In the genomic region with DNA sequence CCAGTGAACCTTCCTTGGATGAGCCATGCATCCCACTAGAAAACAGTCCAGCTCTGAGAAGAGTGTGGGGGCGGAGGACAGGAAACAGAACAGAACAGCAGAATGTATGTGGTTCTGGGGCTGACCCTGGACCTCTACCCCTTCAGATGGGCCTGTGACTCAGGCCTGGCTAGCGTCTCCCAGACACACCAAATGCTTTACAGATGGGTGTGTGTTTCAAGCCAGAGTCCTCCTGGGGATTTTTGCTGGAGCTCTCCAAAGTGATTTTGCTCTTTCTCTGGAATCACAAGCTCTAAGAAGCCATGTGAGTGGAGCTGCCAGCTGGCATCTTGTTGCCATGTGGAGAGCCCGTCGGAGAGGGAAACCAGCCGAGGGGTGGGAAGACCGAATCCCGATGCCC, we compare ENCODE assay signal across 13 cellular contexts. TPM values are rescaled to one million over a fixed set of nuclear protein-coding genes. Genes with fewer than 3 reads are reported as not detected.
DNase-seq lines count a peak whose midpoint lies in the region; ATAC-seq lines count a peak whose summit lies in the region.
"Had no signal": no experiment of that assay in that cellular context is flagged by ENCODE, and none has a peak within 500 bp of the region (broad histone marks: within the 10 kb centered on the region; RNA-seq: fewer than 3 reads in every experiment).

No MANE protein-coding gene starts in this region.

- H3K4me1 Mint-ChIP-seq in activated CD4-positive, alpha-beta memory T cell treated with anti-CD3 and anti-CD28 coated beads, Interleukin-2, amount 10 ng/mL, durations not matched to agents 7 days and 5 days: peaks cover 8% of the 10 kb centered on the region
- peaks cover 11% of the 10 kb centered on the region for H3K4me1 Mint-ChIP-seq in activated CD8-positive, alpha-beta T cell treated with anti-CD3 and anti-CD28 coated beads, Interleukin-2, amount 10 ng/mL, durations not matched to agents 7 days and 5 days (ENCODE audit: low read depth)

- no peaks in the 10 kb centered on the region for H3K36me3 Mint-ChIP-seq in activated CD4-positive, alpha-beta memory T cell treated with anti-CD3 and anti-CD28 coated beads, Interleukin-2, amount 10 ng/mL, durations not matched to agents 7 days and 5 days (ENCODE audit: low read depth)
- no peaks in the 10 kb centered on the region for H3K36me3 Mint-ChIP-seq in activated CD8-positive, alpha-beta T cell treated with anti-CD3 and anti-CD28 coated beads, Interleukin-2, amount 10 ng/mL, durations not matched to agents 7 days and 5 days (ENCODE audit: low read depth)

- CTCF ChIA-PET in activated CD4-positive, alpha-beta memory T cell treated with anti-CD3 and anti-CD28 coated beads, Interleukin-2, amount 10 ng/mL, durations not matched to agents 7 days and 5 days (lab: Charles Lee): interaction anchor here (0.8 to 0.9 kb wide), 2 partner anchors 10 to 153 kb away, joined by 3 to 4 read pairs; no protein-coding TSS in a partner anchor
- CTCF ChIA-PET in activated CD8-positive, alpha-beta T cell treated with anti-CD3 and anti-CD28 coated beads, Interleukin-2, amount 10 ng/mL, durations not matched to agents 7 days and 5 days (lab: Charles Lee): interaction anchor here (1.4 to 1.9 kb wide), 3 partner anchors 10 to 233 kb away, joined by 7 read pairs; no protein-coding TSS in a partner anchor

- peaks cover 6% of the 10 kb centered on the region for H3K27me3 Mint-ChIP-seq in activated CD4-positive, alpha-beta memory T cell treated with anti-CD3 and anti-CD28 coated beads, Interleukin-2, amount 10 ng/mL, durations not matched to agents 7 days and 5 days
- H3K27me3 Mint-ChIP-seq in activated CD8-positive, alpha-beta T cell treated with anti-CD3 and anti-CD28 coated beads, Interleukin-2, amount 10 ng/mL, durations not matched to agents 7 days and 5 days (ENCODE audit: low read depth): peaks cover 13% of the 10 kb centered on the region
- H3K27me3 Mint-ChIP-seq: activated naive CD8-positive, alpha-beta T cell treated with anti-CD3 and anti-CD28 coated beads, Interleukin-2, amount 50 U/mL, for 24 hours had no signal

- peak; percentile 71 for DNase-seq in AG08396 (ENCODE audit: low spot score)
- peak; percentile 46 for DNase-seq in NCI-H2171 treated with DMSO at 0.1 percent for 48 hours (lab: John Stamatoyannopoulos, UW)
- peak; percentile 92 for DNase-seq in fibroblast of gingiva (ENCODE audit: low read depth)
- peak; percentile 77 for DNase-seq in myocyte (ENCODE audit: low read depth)
- DNase-seq in activated CD4-positive, alpha-beta memory T cell treated with anti-CD3 and anti-CD28 coated beads, Interleukin-2, amount 10 ng/mL, durations not matched to agents 7 days and 5 days: no peak
- DNase-seq in T-helper 9 cell: no peak
- no peak for DNase-seq in AML-193 (lab: John Stamatoyannopoulos, UW)
- no peak for DNase-seq in activated CD8-positive, alpha-beta T cell treated with anti-CD3 and anti-CD28 coated beads, Interleukin-2, amount 10 ng/mL, durations not matched to agents 7 days and 5 days
- DNase-seq: activated CD4-positive, alpha-beta T cell treated with anti-CD3 and anti-CD28 coated beads for 4 hours; activated naive CD8-positive, alpha-beta T cell treated with anti-CD3 and anti-CD28 coated beads, Interleukin-2, amount 50 U/mL, for 24 hours; NCI-H1694; retina had no signal

- H3K4me3 Mint-ChIP-seq in activated CD4-positive, alpha-beta memory T cell treated with anti-CD3 and anti-CD28 coated beads, Interleukin-2, amount 10 ng/mL, durations not matched to agents 7 days and 5 days: no peak overlapping the region
- no peak overlapping the region for H3K4me3 Mint-ChIP-seq in activated CD8-positive, alpha-beta T cell treated with anti-CD3 and anti-CD28 coated beads, Interleukin-2, amount 10 ng/mL, durations not matched to agents 7 days and 5 days
- H3K4me3 Mint-ChIP-seq: activated naive CD8-positive, alpha-beta T cell treated with anti-CD3 and anti-CD28 coated beads, Interleukin-2, amount 50 U/mL, for 24 hours had no signal

- no peaks in the 10 kb centered on the region for H3K9me3 Mint-ChIP-seq in activated CD4-positive, alpha-beta memory T cell treated with anti-CD3 and anti-CD28 coated beads, Interleukin-2, amount 10 ng/mL, durations not matched to agents 7 days and 5 days
- no peaks in the 10 kb centered on the region for H3K9me3 Mint-ChIP-seq in activated CD8-positive, alpha-beta T cell treated with anti-CD3 and anti-CD28 coated beads, Interleukin-2, amount 10 ng/mL, durations not matched to agents 7 days and 5 days (ENCODE audit: insufficient read depth)
- H3K9me3 Mint-ChIP-seq: activated naive CD8-positive, alpha-beta T cell treated with anti-CD3 and anti-CD28 coated beads, Interleukin-2, amount 50 U/mL, for 24 hours had no signal

- H3K27ac Mint-ChIP-seq in activated CD4-positive, alpha-beta memory T cell treated with anti-CD3 and anti-CD28 coated beads, Interleukin-2, amount 10 ng/mL, durations not matched to agents 7 days and 5 days: no peak overlapping the region
- no peak overlapping the region for H3K27ac Mint-ChIP-seq in activated CD8-positive, alpha-beta T cell treated with anti-CD3 and anti-CD28 coated beads, Interleukin-2, amount 10 ng/mL, durations not matched to agents 7 days and 5 days

- POLR2A ChIA-PET in activated CD4-positive, alpha-beta memory T cell treated with anti-CD3 and anti-CD28 coated beads, Interleukin-2, amount 10 ng/mL, durations not matched to agents 7 days and 5 days (lab: Charles Lee): no interaction called here
- POLR2A ChIA-PET in activated CD8-positive, alpha-beta T cell treated with anti-CD3 and anti-CD28 coated beads, Interleukin-2, amount 10 ng/mL, durations not matched to agents 7 days and 5 days (lab: Charles Lee): interaction anchor here (0.6 to 0.7 kb wide), 2 partner anchors 29 to 31 kb away, joined by 3 read pairs; a partner anchor contains a TSS

- no peak for ATAC-seq in activated CD8-positive, alpha-beta T cell treated with anti-CD3 and anti-CD28 coated beads, Interleukin-2, amount 10 ng/mL, durations not matched to agents 7 days and 5 days
- ATAC-seq: activated naive CD8-positive, alpha-beta T cell treated with anti-CD3 and anti-CD28 coated beads, Interleukin-2, amount 50 U/mL, for 24 hours had no signal

RNA-seq across cellular contexts. Expression of a gene that starts 13.2 kb away (rescaled TPM):
- 0.13 and 0.16 TPM in 2 replicates for total RNA-seq in myocyte
- polyA plus RNA-seq in myocyte (2012): 0.24 TPM
- total RNA-seq in activated CD4-positive, alpha-beta memory T cell treated with anti-CD3 and anti-CD28 coated beads, Interleukin-2, amount 10 ng/mL, durations not matched to agents 7 days and 5 days: under 1 TPM; 0.25 to 0.68 TPM
- not detected for total RNA-seq in activated CD8-positive, alpha-beta T cell treated with anti-CD3 and anti-CD28 coated beads, Interleukin-2, amount 10 ng/mL, durations not matched to agents 7 days and 5 days

RNA-seq across cellular contexts. Expression of a gene that starts 20.9 kb away (rescaled TPM):
- 1.8 and 2.8 TPM in 2 replicates for total RNA-seq in myocyte
- 3.5 TPM for polyA plus RNA-seq in myocyte (2012)
- total RNA-seq in activated CD4-positive, alpha-beta memory T cell treated with anti-CD3 and anti-CD28 coated beads, Interleukin-2, amount 10 ng/mL, durations not matched to agents 7 days and 5 days: under 1 TPM in 1 of 2 experiments, not detected in 1; 0.15 TPM
- total RNA-seq in activated CD8-positive, alpha-beta T cell treated with anti-CD3 and anti-CD28 coated beads, Interleukin-2, amount 10 ng/mL, durations not matched to agents 7 days and 5 days: not detected
- total RNA-seq: H1 had no signal

RNA-seq across cellular contexts. Expression of a gene that starts 28.5 kb away (rescaled TPM):
- total RNA-seq in myocyte: 111 and 133 TPM in 2 replicates
- polyA plus RNA-seq in myocyte (2012): 111 TPM
- total RNA-seq in activated CD4-positive, alpha-beta memory T cell treated with anti-CD3 and anti-CD28 coated beads, Interleukin-2, amount 10 ng/mL, durations not matched to agents 7 days and 5 days: 10 to 100 TPM; 95.6 to 99.9 TPM
- total RNA-seq in activated CD8-positive, alpha-beta T cell treated with anti-CD3 and anti-CD28 coated beads, Interleukin-2, amount 10 ng/mL, durations not matched to agents 7 days and 5 days: 100 to 1,000 TPM; 114 to 121 TPM

RNA-seq across cellular contexts. Expression of a gene that starts 28.6 kb away (rescaled TPM):
- 20.8 and 24.1 TPM in 2 replicates for total RNA-seq in myocyte
- 24.0 TPM for polyA plus RNA-seq in myocyte (2012)
- 10 to 100 TPM; 18.1 to 18.2 TPM for total RNA-seq in activated CD4-positive, alpha-beta memory T cell treated with anti-CD3 and anti-CD28 coated beads, Interleukin-2, amount 10 ng/mL, durations not matched to agents 7 days and 5 days
- 10 to 100 TPM; 17.7 to 20.7 TPM for total RNA-seq in activated CD8-positive, alpha-beta T cell treated with anti-CD3 and anti-CD28 coated beads, Interleukin-2, amount 10 ng/mL, durations not matched to agents 7 days and 5 days

RNA-seq across cellular contexts. Expression of a gene that starts 35.0 kb away (rescaled TPM):
- total RNA-seq in myocyte: 88.2 and 91.7 TPM in 2 replicates
- 125 TPM for polyA plus RNA-seq in myocyte (2012)
- 10 to 100 TPM; 87.8 to 91.7 TPM for total RNA-seq in activated CD4-positive, alpha-beta memory T cell treated with anti-CD3 and anti-CD28 coated beads, Interleukin-2, amount 10 ng/mL, durations not matched to agents 7 days and 5 days
- total RNA-seq in activated CD8-positive, alpha-beta T cell treated with anti-CD3 and anti-CD28 coated beads, Interleukin-2, amount 10 ng/mL, durations not matched to agents 7 days and 5 days: 100 to 1,000 TPM; 110 to 115 TPM

Comparison
In these comparisons a context has a peak if more than half of its experiments do, and no peak if none do; other contexts are left out.
1. DNase-seq: peak in AG08396 (single experiment), NCI-H2171 treated with DMSO at 0.1 percent for 48 hours (single experiment), fibroblast of gingiva (single experiment) and myocyte (single experiment); none in activated CD4-positive, alpha-beta memory T cell treated with anti-CD3 and anti-CD28 coated beads, Interleukin-2, amount 10 ng/mL, durations not matched to agents 7 days and 5 days (single experiment), T-helper 9 cell (single experiment), AML-193 (0 of 2) and activated CD8-positive, alpha-beta T cell treated with anti-CD3 and anti-CD28 coated beads, Interleukin-2, amount 10 ng/mL, durations not matched to agents 7 days and 5 days (single experiment).